ENCODE assay signal across 8 cellular contexts in the genomic region with DNA sequence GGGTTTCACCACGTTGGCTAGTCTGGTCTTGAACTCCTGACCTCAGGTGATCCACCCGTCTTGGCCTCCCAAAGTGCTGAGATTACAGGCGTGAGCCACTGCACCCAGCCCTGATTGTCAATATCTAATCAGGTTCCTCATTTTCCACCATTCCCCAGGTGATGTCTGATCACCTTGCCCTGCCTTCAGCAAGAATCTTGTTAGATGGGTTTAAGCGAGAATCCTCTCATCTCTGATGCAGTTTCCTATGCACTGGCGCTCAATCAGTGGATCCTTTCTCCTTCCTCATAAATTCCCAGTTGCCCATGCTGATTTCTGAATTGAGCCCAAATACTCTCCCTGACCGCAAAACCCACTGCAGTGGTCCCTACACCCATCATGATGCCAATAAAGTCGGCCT. TPM values are rescaled to one million over a fixed set of nuclear protein-coding genes. Genes with fewer than 3 reads are reported as not detected.
DNase-seq lines count a peak whose midpoint lies in the region; ATAC-seq and TF ChIP-seq lines count a peak whose summit lies in the region.

No MANE protein-coding gene starts in this region.

- peaks cover 45% of the 10 kb centered on the region for H3K79me2 ChIP-seq in GM23338 (replicated peaks; ENCODE audit: insufficient read depth)

- peaks cover 14% of the 10 kb centered on the region for H3K27me3 Mint-ChIP-seq in GM23338 (ENCODE audit: insufficient read depth, low read depth, poor library complexity)

- H3K27me3 ChIP-seq in GM23338 (ENCODE audit: insufficient read depth) = no peaks in the 10 kb centered on the region
- no peaks in the 10 kb centered on the region for H3K27me3 ChIP-seq in WERI-Rb-1 (ENCODE audit: insufficient read depth, low read depth, severe bottlenecking)
- H3K27me3 ChIP-seq in foreskin keratinocyte = no peaks in the 10 kb centered on the region
- no peaks in the 10 kb centered on the region for H3K27me3 ChIP-seq in skeletal muscle satellite cell (ENCODE audit: control insufficient read depth, insufficient read depth, low read length)

- peak overlapping the region; percentile 100 for H3K9ac ChIP-seq in skeletal muscle satellite cell (ENCODE audit: low read depth, low read length)

- H4K20me1 ChIP-seq in GM23338 (replicated peaks; ENCODE audit: insufficient read depth) = peaks cover 4% of the 10 kb centered on the region; the same call in 1 of the 2 replicates

- H3K4me1 Mint-ChIP-seq in GM23338 = peaks cover 20% of the 10 kb centered on the region

- H3K9me2 ChIP-seq in GM23338 (ENCODE audit: insufficient read depth) = no peaks in the 10 kb centered on the region

- DNase-seq in GM23338 (ENCODE audit: low spot score) (peak; percentile 28), WERI-Rb-1 (no peak), foreskin keratinocyte (peak in 1 of 2 donors; percentile 47), GDM1 (lab: John Stamatoyannopoulos, UW) (no peak), D341Med (ENCODE audit: low spot score) (no peak), omental fat pad (ENCODE audit: low spot score) (no peak)

- H3K4me2 ChIP-seq in GM23338 (peak overlapping the region; percentile 93), skeletal muscle satellite cell (ENCODE audit: low read length) (peak overlapping the region; percentile 90)

- H3K9me3 ChIP-seq in WERI-Rb-1 (ENCODE audit: severe bottlenecking) = no peaks in the 10 kb centered on the region
- H3K9me3 ChIP-seq in skeletal muscle satellite cell (replicated peaks; ENCODE audit: low read length) = no peaks in the 10 kb centered on the region

- H3K4me3 ChIP-seq in GM23338 (peak overlapping the region; percentile 95), WERI-Rb-1 (ENCODE audit: low read depth, low read length) (peak overlapping the region; percentile 95), skeletal muscle satellite cell (ENCODE audit: low read length) (peak overlapping the region; percentile 76)

- ATAC-seq in GM23338 (no peak), foreskin keratinocyte (no peak), GM18870 (IDR thresholded peaks at IDR 0.05; ENCODE audit: unreplicated experiment) (no peak), omental fat pad (ENCODE audit: low FRiP score) (no peak)

- H3K4me1 ChIP-seq in GM23338 (ENCODE audit: insufficient read depth) (peaks cover 15% of the 10 kb centered on the region), foreskin keratinocyte (peaks cover 20% of the 10 kb centered on the region), skeletal muscle satellite cell (ENCODE audit: control insufficient read depth, insufficient read depth, low read length) (peaks cover 25% of the 10 kb centered on the region)

- H3K36me3 ChIP-seq in GM23338 (ENCODE audit: insufficient read depth) (no peaks in the 10 kb centered on the region), WERI-Rb-1 (peaks cover 5% of the 10 kb centered on the region; the same call in 1 of the 2 replicates), skeletal muscle satellite cell (ENCODE audit: insufficient read depth, low read length) (peaks cover 7% of the 10 kb centered on the region)

- H3K4me3 Mint-ChIP-seq in GM23338 = peak overlapping the region; percentile 72

- H3K27ac ChIP-seq in GM23338 (ENCODE audit: low read depth) (no peak overlapping the region), WERI-Rb-1 (no peak overlapping the region; the same call in 1 of the 2 replicates), foreskin keratinocyte (peak overlapping the region; percentile 81)

- peak overlapping the region; percentile 5; the same call in 1 of the 2 replicates for H2AFZ ChIP-seq in GM23338

- TF ChIP-seq CTCF in GM23338 (conservative IDR thresholded peaks at IDR 0.05; ENCODE audit: low read depth in 2 of 2) = no peak
- TF ChIP-seq CTCF in WERI-Rb-1 (IDR thresholded peaks at IDR 0.05; ENCODE audit: low read depth, low read length) = no peak
- TF ChIP-seq CTCF in foreskin keratinocyte (conservative IDR thresholded peaks at IDR 0.05) = no peak
- TF ChIP-seq CTCF in omental fat pad (IDR thresholded peaks at IDR 0.05) = no peak

- peaks cover 3% of the 10 kb centered on the region; the same call in 1 of the 3 replicates for H3K9me3 Mint-ChIP-seq in GM23338

- no peak overlapping the region for H3K27ac Mint-ChIP-seq in GM23338

- H3K36me3 Mint-ChIP-seq in GM23338 (ENCODE audit: low read depth) = peaks cover 21% of the 10 kb centered on the region

- H3F3A ChIP-seq in GM23338 (replicated peaks; ENCODE audit: low read depth) = 0 out of 2 replicates have a peak, but pooled peaks cover 6% of the 10 kb centered on the region

TF ChIP-seq in GM23338, 12 proteins besides CTCF, POLR2A, EP300 and RAD21 (continues in another document):
- TF ChIP-seq ZNF462 (CRISPR knock-in tag; IDR thresholded peaks at IDR 0.05) (no peak), POLR2AphosphoS5 (IDR thresholded peaks at IDR 0.05; ENCODE audit: low read depth) (no peak)

RNA-seq across cellular contexts. Expression of gene ZC3H7B, which starts 0.7 kb away (rescaled TPM):
- total RNA-seq in GM23338 (2014; rRNA removed; shearing (Covaris generic)) = 51.3 and 61.5 TPM in 2 replicates
- polyA plus RNA-seq in GM23338 (2016; fragmentation: Nextera tagmentation; extraction: Ambion mirVana) (5.7 and 7.0 TPM in 2 replicates), foreskin keratinocyte (35.3 and 37.7 TPM in 2 replicates)
- total RNA-seq in foreskin keratinocyte (82.6 and 89.4 TPM in 2 replicates), omental fat pad (10 to 100 TPM; 32.9 to 39.4 (median 35.9) TPM)
- 32.8 and 38.3 TPM in 2 replicates for total RNA-seq in skeletal muscle satellite cell (2012; rRNA removed)

RNA-seq across cellular contexts. Expression of gene RANGAP1, which starts 14.7 kb away (rescaled TPM):
- total RNA-seq in GM23338 (2014; rRNA removed; shearing (Covaris generic)) = 133 and 141 TPM in 2 replicates
- polyA plus RNA-seq in GM23338 (2016; fragmentation: Nextera tagmentation; extraction: Ambion mirVana) (54.2 and 54.7 TPM in 2 replicates), foreskin keratinocyte (180 and 182 TPM in 2 replicates)
- total RNA-seq in foreskin keratinocyte (195 and 210 TPM in 2 replicates), omental fat pad (10 to 100 TPM; 30.9 to 49.8 (median 34.1) TPM)
- 71.2 and 73.0 TPM in 2 replicates for total RNA-seq in skeletal muscle satellite cell (2012; rRNA removed)

RNA-seq across cellular contexts. Expression of gene CHADL, which starts 59.9 kb away (rescaled TPM):
- 1.5 and 1.6 TPM in 2 replicates for total RNA-seq in GM23338 (2014; rRNA removed; shearing (Covaris generic))
- polyA plus RNA-seq in GM23338 (2016; fragmentation: Nextera tagmentation; extraction: Ambion mirVana) (0.70 TPM in 1 of 2 replicates, not detected in the other), foreskin keratinocyte (0.96 and 1.1 TPM in 2 replicates)
- total RNA-seq in foreskin keratinocyte (0.82 and 0.99 TPM in 2 replicates), omental fat pad (1 to 10 TPM in 3 of 4 donors, under 1 TPM in 1; 0.56 to 2.5 (median 1.4) TPM)
- total RNA-seq in skeletal muscle satellite cell (2012; rRNA removed) = 0.25 and 0.66 TPM in 2 replicates
